ENCODE assay signal across 8 cellular contexts in genomic region chrX:78650906-78651437, GRCh38. TPM values are rescaled to one million over a fixed set of nuclear protein-coding genes. Genes with fewer than 3 reads are reported as not detected.
DNase-seq lines count a peak whose midpoint lies in the region; ATAC-seq, FAIRE-seq and TF ChIP-seq lines count a peak whose summit lies in the region.

No MANE protein-coding gene starts in this region.

- intact Hi-C loops in sciatic nerve (cut with DNase I) = no loop called here

- CTCF ChIA-PET in HEK293T (lab: Yijun Ruan, JAX) = no interaction called here

- no peaks in the 10 kb centered on the region for H3K9me3 Mint-ChIP-seq in astrocyte (ENCODE audit: unreplicated experiment)

- H2AFZ ChIP-seq in astrocyte (ENCODE audit: low read depth, low read length) = peak overlapping the region; percentile 18

- H3K27me3 ChIP-seq in HL-60 (ENCODE audit: insufficient read depth, poor library complexity, severe bottlenecking) (no peaks in the 10 kb centered on the region), astrocyte (ENCODE audit: insufficient read depth, low read length) (no peaks in the 10 kb centered on the region)

- no peak overlapping the region for H3K4me3 Mint-ChIP-seq in astrocyte (ENCODE audit: unreplicated experiment)

- no peaks in the 10 kb centered on the region for H3K79me2 ChIP-seq in astrocyte (ENCODE audit: insufficient read depth, low read length)

- peaks cover 25% of the 10 kb centered on the region for H3K4me1 Mint-ChIP-seq in astrocyte (ENCODE audit: low read depth, unreplicated experiment)

- DNase-seq in D721Med (ENCODE audit: insufficient read length, low spot score) (no peak), HL-60 (ENCODE audit: low read depth in 1 of 2, low spot score in 1 of 2) (peak; percentile 74 to 82), astrocyte (ENCODE audit: low read depth) (peak; percentile 90), NCI-H128 (lab: John Stamatoyannopoulos, UW; ENCODE audit: unreplicated experiment) (no peak), NCI-H1694 (lab: John Stamatoyannopoulos, UW) (no peak), sciatic nerve (ENCODE audit: low spot score) (no peak), HEK293T (ENCODE audit: extremely low spot score) (no peak)

- ATAC-seq in GM21423 (IDR thresholded peaks at IDR 0.05; ENCODE audit: unreplicated experiment) = peak; percentile 70
- ATAC-seq in sciatic nerve = no peak

- H3K4me3 ChIP-seq in HL-60 (replicated peaks; ENCODE audit: insufficient read depth, low read length) (no peak overlapping the region), astrocyte (ENCODE audit: insufficient read depth, low read depth, low read length) (no peak overlapping the region)

- no peaks in the 10 kb centered on the region for H4K20me1 ChIP-seq in astrocyte (ENCODE audit: insufficient read depth, low read length)

- peak overlapping the region; percentile 94 for H3K27ac Mint-ChIP-seq in astrocyte (ENCODE audit: unreplicated experiment)

- H3K36me3 ChIP-seq in astrocyte (ENCODE audit: insufficient read depth, low read length) = no peaks in the 10 kb centered on the region

- TF ChIP-seq CTCF in D721Med (IDR thresholded peaks at IDR 0.05; ENCODE audit: insufficient read depth, missing control alignments) (no peak), HL-60 (IDR thresholded peaks at IDR 0.05; ENCODE audit: insufficient read depth, low read length) (no peak), astrocyte (IDR thresholded peaks at IDR 0.05; ENCODE audit: insufficient read depth, low read depth, low read length) (no peak)

- H3K27ac ChIP-seq in HL-60 (replicated peaks) (peak overlapping the region; percentile 95), astrocyte (ENCODE audit: low read depth, low read length) (peak overlapping the region; percentile 38)

- H3K36me3 Mint-ChIP-seq in astrocyte (ENCODE audit: low read depth, unreplicated experiment) = no peaks in the 10 kb centered on the region

- peak overlapping the region; percentile 72 for H3K4me2 ChIP-seq in astrocyte (ENCODE audit: low read length)

- no peaks in the 10 kb centered on the region for H3K9me3 ChIP-seq in astrocyte (ENCODE audit: insufficient read depth, low read depth, low read length)

- POLR2A ChIA-PET in HEK293T (lab: Yijun Ruan, JAX) = no interaction called here

- peaks cover 21% of the 10 kb centered on the region for H3K4me1 ChIP-seq in astrocyte (ENCODE audit: insufficient read depth, low read length)

- H3K9ac ChIP-seq in astrocyte (ENCODE audit: low read length) = peak overlapping the region; percentile 46

- FAIRE-seq in D721Med (lab: Jason Lieb, UNC) = peak; percentile 70
- FAIRE-seq in astrocyte (lab: Jason Lieb, UNC) = no peak

- no peaks in the 10 kb centered on the region for H3K27me3 Mint-ChIP-seq in astrocyte (ENCODE audit: low read depth, unreplicated experiment)

TF ChIP-seq in HEK293T, 16 proteins besides CTCF, POLR2A, EP300 and RAD21:
- TF ChIP-seq PKNOX1 (IDR thresholded peaks at IDR 0.05) = no peak
- no peak for TF ChIP-seq NFRKB (IDR thresholded peaks at IDR 0.05)
- TF ChIP-seq TARDBP (IDR thresholded peaks at IDR 0.05) = no peak
- TF ChIP-seq SP1 (IDR thresholded peaks at IDR 0.05) = no peak

RNA-seq across cellular contexts. Expression of gene RTL3, which starts 8.2 kb away (rescaled TPM):
- 0.95 and 1.7 TPM in 2 replicates for total RNA-seq in astrocyte
- total RNA-seq in sciatic nerve = not detected

Comparison
In these comparisons a context has a peak if more than half of its experiments do, and no peak if none do; other contexts are left out.
1. DNase-seq: peak in HL-60 (2 of 2) and astrocyte (single experiment); none in D721Med (single experiment), NCI-H128 (single experiment), NCI-H1694 (single experiment), sciatic nerve (single experiment) and HEK293T (single experiment).